In genomic region chr3:183818706-183819624, GRCh38 we compare ENCODE assay signal across 25 cellular contexts. TPM values are rescaled to one million over a fixed set of nuclear protein-coding genes. Genes with fewer than 3 reads are reported as not detected.
A peak's percentile ranks its signal among the peaks of the same experiment; 100 is the strongest.
DNase-seq lines count a peak whose midpoint lies in the region; ATAC-seq and TF ChIP-seq lines count a peak whose summit lies in the region.
"Had no signal": no experiment of that assay in that cellular context is flagged by ENCODE, and none has a peak within 500 bp of the region (broad histone marks: within the 10 kb centered on the region; RNA-seq: fewer than 3 reads in every experiment).

No MANE protein-coding gene starts in this region.

- H3K9me3 ChIP-seq in psoas muscle: no peaks in the 10 kb centered on the region
- H3K9me3 ChIP-seq in GM23248 (ENCODE audit: low read depth): no peaks in the 10 kb centered on the region
- H3K9me3 ChIP-seq: breast epithelium, esophagus muscularis mucosa, mucosa of descending colon had no signal

- DNase-seq in DMS 273 treated with DMSO at 0.1 percent for 48 hours (lab: John Stamatoyannopoulos, UW) (peak; percentile 39), anterior cingulate cortex (lab: John Stamatoyannopoulos, UW) (peak in 53 of 58 donors; percentile 20 to 96 (median 82)), inferior parietal cortex (ENCODE audit: extremely low spot score) (peak; percentile 74), psoas muscle (no peak), NCI-H82 treated with DMSO at 0.1 percent for 48 hours (lab: John Stamatoyannopoulos, UW; ENCODE audit: unreplicated experiment) (no peak), GM23248 (no peak)
- no peak for DNase-seq in activated naive CD4-positive, alpha-beta T cell (lab: John Stamatoyannopoulos, UW)
- DNase-seq: activated naive CD8-positive, alpha-beta T cell treated with anti-CD3 and anti-CD28 coated beads, Interleukin-2, amount 50 U/mL, for 24 hours; CD4-positive, alpha-beta memory T cell; DMS53; effector CD4-positive, alpha-beta T cell; left ventricle myocardium superior; mucosa of descending colon; NCI-H146; NCI-H2171; NCI-H526 treated with DMSO at 0.1 percent for 48 hours; Right ventricle myocardium superior; stimulated activated CD8-positive, alpha-beta memory T cell treated with anti-CD3 and anti-CD28 coated beads, Interleukin-4, amount 100 ng/mL, for 48 hours; SW 1271 had no signal

- WGBS in psoas muscle, 3 donors: 65 to 71% (median 67%) methylated on average over 25 of the region's 25 CpGs
- WGBS in GM23248 (ENCODE audit: low coverage in 1 of 2, low lambda C conversion rate in 2 of 2, missing lambda C conversion rate in 2 of 2), 2 experiments: 83 to 89% methylated on average over 23 to 25 of the region's 25 CpGs

- TF ChIP-seq CTCF in psoas muscle (IDR thresholded peaks at IDR 0.05): no peak

- no peak overlapping the region for H3K9ac ChIP-seq in GM23248
- H3K9ac ChIP-seq: neural progenitor cell had no signal

- H3K27ac ChIP-seq in psoas muscle: peak overlapping the region; percentile 48
- H3K27ac ChIP-seq in GM23248: no peak overlapping the region
- H3K27ac ChIP-seq: breast epithelium, esophagus muscularis mucosa, neural progenitor cell had no signal

- no peaks in the 10 kb centered on the region for H3F3A ChIP-seq in GM23248 (ENCODE audit: insufficient read depth)

- no peaks in the 10 kb centered on the region for H3K79me2 ChIP-seq in GM23248 (ENCODE audit: insufficient read depth)

- in situ Hi-C loops in GM23248 (cut with MboI): no loop called here

- intact Hi-C loops in psoas muscle (cut with DNase I): no loop called here

- H3K27me3 ChIP-seq in psoas muscle (ENCODE audit: insufficient read depth in 3 of 3, low read length in 2 of 3) (no peaks in the 10 kb centered on the region), GM23248 (replicated peaks; ENCODE audit: insufficient read depth) (no peaks in the 10 kb centered on the region)
- H3K27me3 ChIP-seq: breast epithelium, esophagus muscularis mucosa had no signal

- H2AFZ ChIP-seq in GM23248: no peak overlapping the region
- H2AFZ ChIP-seq: neural progenitor cell had no signal

- H3K9me2 ChIP-seq in GM23248 (ENCODE audit: insufficient read depth): no peaks in the 10 kb centered on the region

- ATAC-seq in psoas muscle (peak; percentile 22 to 81 (median 50)), HG02610 (IDR thresholded peaks at IDR 0.05; ENCODE audit: unreplicated experiment) (no peak)
- ATAC-seq: activated naive CD8-positive, alpha-beta T cell treated with anti-CD3 and anti-CD28 coated beads, Interleukin-2, amount 50 U/mL, for 24 hours; GM12878; K562; left ventricle myocardium superior; mucosa of descending colon had no signal

- H3K4me2 ChIP-seq in GM23248 (ENCODE audit: unreplicated experiment): no peak overlapping the region
- H3K4me2 ChIP-seq: neural progenitor cell had no signal

- H3K36me3 ChIP-seq in psoas muscle (ENCODE audit: insufficient read depth in 1 of 2, low read depth in 1 of 2): peaks cover 0 to 27% of the 10 kb centered on the region in 2 donors
- no peaks in the 10 kb centered on the region for H3K36me3 ChIP-seq in GM23248 (ENCODE audit: low read depth)
- H3K36me3 ChIP-seq: breast epithelium, neural progenitor cell had no signal

- H4K20me1 ChIP-seq in GM23248 (ENCODE audit: insufficient read depth): no peaks in the 10 kb centered on the region

- H3K4me3 ChIP-seq in psoas muscle: no peak overlapping the region
- no peak overlapping the region for H3K4me3 ChIP-seq in GM23248
- H3K4me3 ChIP-seq: breast epithelium, esophagus muscularis mucosa, GM12878, K562, mucosa of descending colon, neural progenitor cell had no signal

- peaks cover 15% of the 10 kb centered on the region for H3K4me1 ChIP-seq in psoas muscle
- no peaks in the 10 kb centered on the region for H3K4me1 ChIP-seq in GM23248 (ENCODE audit: insufficient read depth)
- H3K4me1 ChIP-seq: breast epithelium had no signal

RNA-seq across cellular contexts. Expression of gene MAP6D1, which starts 6.4 kb away (rescaled TPM):
- total RNA-seq in psoas muscle: 10 to 100 TPM in 1 of 4 donors, 1 to 10 TPM in 3; 4.6 to 12.3 (median 6.2) TPM
- polyA plus RNA-seq in psoas muscle: 1 to 10 TPM; 2.7 to 5.3 (median 4.5) TPM
- 2.5 and 5.5 TPM in 2 replicates for total RNA-seq in GM23248 (2014; rRNA removed; shearing (Covaris generic))
- 2.8 and 3.2 TPM in 2 replicates for polyA plus RNA-seq in GM23248 (2016; fragmentation: Nextera tagmentation; extraction: Ambion mirVana)

Comparison
In these comparisons a context has a peak if more than half of its experiments do, and no peak if none do; other contexts are left out.
1. DNase-seq: peak in DMS 273 treated with DMSO at 0.1 percent for 48 hours (single experiment), anterior cingulate cortex (53 of 58) and inferior parietal cortex (single experiment); none in psoas muscle (0 of 2), NCI-H82 treated with DMSO at 0.1 percent for 48 hours (single experiment), activated naive CD4-positive, alpha-beta T cell (0 of 4) and GM23248 (single experiment).